In the genomic region with DNA sequence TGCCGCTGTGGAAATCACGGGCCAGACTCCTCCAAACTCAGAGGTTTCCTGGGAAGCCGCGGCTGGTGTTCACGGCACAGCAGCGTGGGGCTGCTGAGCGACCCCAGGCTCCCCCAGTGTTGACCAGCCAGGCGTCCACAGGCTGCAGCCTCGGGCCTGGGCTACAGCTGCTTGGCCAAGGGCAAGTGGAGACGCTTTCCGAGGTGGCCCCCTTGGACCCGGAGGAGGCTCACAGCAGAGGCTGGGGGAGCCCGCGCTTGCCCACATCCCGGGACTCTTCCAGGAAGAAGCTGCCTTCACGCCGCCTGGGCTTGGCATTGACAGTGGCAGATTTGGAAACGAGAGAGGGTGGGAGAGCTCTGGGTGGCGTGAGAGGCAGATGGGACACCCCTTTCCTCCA, we compare ENCODE assay signal across 1 cellular context.
TF ChIP-seq lines count a peak whose summit lies in the region.

No MANE protein-coding gene starts in this region.

TF ChIP-seq in IMR-90, 13 proteins besides CTCF, POLR2A, EP300 and RAD21 (continued from another document):
- TF ChIP-seq MAZ (IDR thresholded peaks at IDR 0.05; ENCODE audit: borderline replicate concordance, low read depth, low read length) (no peak), BHLHE40 (IDR thresholded peaks at IDR 0.05; ENCODE audit: low read depth, low read length) (no peak), RCOR1 (IDR thresholded peaks at IDR 0.05; ENCODE audit: insufficient replicate concordance, low read length) (no peak), NFE2L2 (IDR thresholded peaks at IDR 0.05; ENCODE audit: low read depth, low read length) (no peak), MXI1 (IDR thresholded peaks at IDR 0.05; ENCODE audit: borderline replicate concordance, low read depth, low read length) (no peak), SMC3 (IDR thresholded peaks at IDR 0.05; ENCODE audit: low read depth, low read length) (no peak), CHD1 (IDR thresholded peaks at IDR 0.05; ENCODE audit: low read depth, low read length) (no peak), FOS (IDR thresholded peaks at IDR 0.05; ENCODE audit: low read depth, low read length) (no peak), RFX5 (IDR thresholded peaks at IDR 0.05; ENCODE audit: low read depth, low read length) (no peak)
- TF ChIP-seq, protein P1, sequence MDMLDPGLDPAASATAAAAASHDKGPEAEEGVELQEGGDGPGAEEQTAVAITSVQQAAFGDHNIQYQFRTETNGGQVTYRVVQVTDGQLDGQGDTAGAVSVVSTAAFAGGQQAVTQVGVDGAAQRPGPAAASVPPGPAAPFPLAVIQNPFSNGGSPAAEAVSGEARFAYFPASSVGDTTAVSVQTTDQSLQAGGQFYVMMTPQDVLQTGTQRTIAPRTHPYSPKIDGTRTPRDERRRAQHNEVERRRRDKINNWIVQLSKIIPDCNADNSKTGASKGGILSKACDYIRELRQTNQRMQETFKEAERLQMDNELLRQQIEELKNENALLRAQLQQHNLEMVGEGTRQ (IDR thresholded peaks at IDR 0.05; ENCODE audit: low read depth, low read length), result no peak
